In the genomic region with DNA sequence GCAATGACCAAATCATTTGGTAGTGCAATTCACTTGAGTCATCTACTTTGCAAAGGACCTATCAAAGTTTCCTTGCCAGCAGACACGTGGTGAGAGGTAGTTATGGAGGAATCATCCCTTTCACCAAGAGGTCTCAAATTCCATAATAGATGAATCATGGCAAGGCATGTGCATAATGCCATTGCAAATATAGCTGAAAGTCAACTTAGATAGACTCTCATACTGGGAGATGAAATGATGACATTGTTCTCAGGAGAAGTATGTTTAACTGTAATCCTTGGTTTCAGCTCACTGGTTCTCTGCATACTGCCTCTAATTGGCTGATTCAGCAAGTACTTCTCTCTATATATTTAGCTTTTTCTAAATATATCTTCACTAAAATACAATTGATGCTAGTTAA, we compare ENCODE assay signal across 15 cellular contexts. TPM values are rescaled to one million over a fixed set of nuclear protein-coding genes. Genes with fewer than 3 reads are reported as not detected.
DNase-seq lines count a peak whose midpoint lies in the region; ATAC-seq and TF ChIP-seq lines count a peak whose summit lies in the region.
"Had no signal": no experiment of that assay in that cellular context is flagged by ENCODE, and none has a peak within 500 bp of the region (broad histone marks: within the 10 kb centered on the region; RNA-seq: fewer than 3 reads in every experiment).

No MANE protein-coding gene starts in this region.

- H3K9me3 Mint-ChIP-seq in chondrocyte (ENCODE audit: low read depth) = peaks cover 9% of the 10 kb centered on the region

- no peak overlapping the region for H3K27ac ChIP-seq in neuronal stem cell (replicated peaks; ENCODE audit: low read length)
- H3K27ac ChIP-seq: HL-60 had no signal

- peaks cover 0 to 6% of the 10 kb centered on the region in 2 donors for H3K9me3 ChIP-seq in neuronal stem cell (replicated peaks in 1 of 2; ENCODE audit: control insufficient read depth in 2 of 2, insufficient read depth in 1 of 2, low read depth in 1 of 2, low read length in 2 of 2)

- H3K79me1 ChIP-seq in neuronal stem cell (ENCODE audit: low read depth, low read length) = no peaks in the 10 kb centered on the region

- DNase-seq in ELR (ENCODE audit: low read depth) (peak; percentile 94), NCI-H446 treated with DMSO at 0.1 percent for 48 hours (lab: John Stamatoyannopoulos, UW) (peak; percentile 14), chondrocyte (ENCODE audit: low spot score) (no peak), non-pigmented ciliary epithelial cell (ENCODE audit: low read depth) (peak; percentile 78), neuronal stem cell (ENCODE audit: low spot score) (no peak), lower leg skin (ENCODE audit: low spot score in 2 of 2) (no peak)
- DNase-seq: activated CD4-positive, alpha-beta T cell treated with anti-CD3 and anti-CD28 coated beads for 36 hours; activated naive CD4-positive, alpha-beta T cell treated with Interleukin-2 at 50 U/mL for 16 hours; naive thymus-derived CD4-positive, alpha-beta T cell; NCI-H2029 treated with DMSO at 0.1 percent for 48 hours; Right ventricle myocardium superior; stimulated activated naive B cell treated with anti-CD40 and anti-IgM and Interleukin-4, amounts not matched to agents 10 μg/mL and 1 μg/mL and 100 μg/mL, for 72 hours had no signal

- no peak overlapping the region for H3K4me3 Mint-ChIP-seq in chondrocyte (ENCODE audit: unreplicated experiment)
- H3K4me3 Mint-ChIP-seq: activated CD4-positive, alpha-beta T cell treated with anti-CD3 and anti-CD28 coated beads for 36 hours; naive thymus-derived CD4-positive, alpha-beta T cell; stimulated activated naive B cell treated with anti-CD40 and anti-IgM and Interleukin-4, amounts not matched to agents 10 μg/mL and 1 μg/mL and 100 μg/mL, for 72 hours had no signal

- no peak overlapping the region for H4K91ac ChIP-seq in neuronal stem cell (ENCODE audit: low read depth, low read length, poor library complexity)

- peaks cover 2% of the 10 kb centered on the region for H3K36me3 Mint-ChIP-seq in chondrocyte (ENCODE audit: low read depth)
- H3K36me3 Mint-ChIP-seq: stimulated activated naive B cell treated with anti-CD40 and anti-IgM and Interleukin-4, amounts not matched to agents 10 μg/mL and 1 μg/mL and 100 μg/mL, for 72 hours had no signal

- no peak overlapping the region for H2AK5ac ChIP-seq in neuronal stem cell (ENCODE audit: low read depth, low read length)

- peaks cover 19% of the 10 kb centered on the region for H3K4me1 Mint-ChIP-seq in chondrocyte (ENCODE audit: low read depth)
- H3K4me1 Mint-ChIP-seq: activated CD4-positive, alpha-beta T cell treated with anti-CD3 and anti-CD28 coated beads for 36 hours; naive thymus-derived CD4-positive, alpha-beta T cell; stimulated activated naive B cell treated with anti-CD40 and anti-IgM and Interleukin-4, amounts not matched to agents 10 μg/mL and 1 μg/mL and 100 μg/mL, for 72 hours had no signal

- ATAC-seq in HG03095 (IDR thresholded peaks at IDR 0.05; ENCODE audit: unreplicated experiment) = no peak
- ATAC-seq in HG03135 (IDR thresholded peaks at IDR 0.05; ENCODE audit: unreplicated experiment) = no peak
- ATAC-seq: activated CD4-positive, alpha-beta T cell treated with anti-CD3 and anti-CD28 coated beads for 36 hours; naive thymus-derived CD4-positive, alpha-beta T cell; stimulated activated naive B cell treated with anti-CD40 and anti-IgM and Interleukin-4, amounts not matched to agents 10 μg/mL and 1 μg/mL and 100 μg/mL, for 72 hours had no signal

- no peaks in the 10 kb centered on the region for H3K27me3 Mint-ChIP-seq in chondrocyte (ENCODE audit: low read depth)
- H3K27me3 Mint-ChIP-seq: activated CD4-positive, alpha-beta T cell treated with anti-CD3 and anti-CD28 coated beads for 36 hours; naive thymus-derived CD4-positive, alpha-beta T cell; stimulated activated naive B cell treated with anti-CD40 and anti-IgM and Interleukin-4, amounts not matched to agents 10 μg/mL and 1 μg/mL and 100 μg/mL, for 72 hours had no signal

- H3K36me3 ChIP-seq in neuronal stem cell (replicated peaks in 1 of 2; ENCODE audit: control insufficient read depth in 2 of 2, insufficient read depth in 2 of 2, low read length in 2 of 2) = no peaks in the 10 kb centered on the region

- no peak overlapping the region for H3K4me2 ChIP-seq in neuronal stem cell (ENCODE audit: insufficient read depth, low read length, poor library complexity, severe bottlenecking)

- H3K9ac ChIP-seq in neuronal stem cell (ENCODE audit: low read depth, low read length, poor library complexity) = no peak overlapping the region

- intact Hi-C loops in lower leg skin (cut with DNase I; ENCODE audit: low total_unique reads) = no loop called here

- H2BK5ac ChIP-seq in neuronal stem cell (ENCODE audit: low read length) = no peak overlapping the region

- H2BK12ac ChIP-seq in neuronal stem cell (ENCODE audit: low read length) = no peak overlapping the region

- H3K18ac ChIP-seq in neuronal stem cell (ENCODE audit: low read length) = no peak overlapping the region

- TF ChIP-seq POLR2A in lower leg skin (IDR thresholded peaks at IDR 0.05) = no peak

- no peaks in the 10 kb centered on the region for H3K4me1 ChIP-seq in neuronal stem cell (ENCODE audit: control insufficient read depth in 2 of 2, insufficient read depth in 1 of 2, low read depth in 1 of 2, low read length in 2 of 2)

- H3K4me3 ChIP-seq in neuronal stem cell (ENCODE audit: low read length in 2 of 2) = no peak overlapping the region
- H3K4me3 ChIP-seq in lower leg skin (ENCODE audit: low read depth, poor library complexity, severe bottlenecking) = no peak overlapping the region

- no peak overlapping the region for H4K8ac ChIP-seq in neuronal stem cell (ENCODE audit: low read depth, low read length)

- TF ChIP-seq CTCF in chondrocyte (IDR thresholded peaks at IDR 0.05) (no peak), lower leg skin (IDR thresholded peaks at IDR 0.05) (no peak)

- H3K14ac ChIP-seq in neuronal stem cell (ENCODE audit: low read length) = no peak overlapping the region

- WGBS in neuronal stem cell (ENCODE audit: extremely low coverage in 2 of 2, insufficient read length in 2 of 2, insufficient replicate concordance in 1 of 2), 2 donors = no CpG with 5 or more reads among the region's 1 CpG
- 29 to 30% methylated on average over 1 of the region's 1 CpG for WGBS in lower leg skin, 2 donors

- H3K4ac ChIP-seq in neuronal stem cell (ENCODE audit: low read length) = no peak overlapping the region

- H2BK15ac ChIP-seq in neuronal stem cell (ENCODE audit: low read length) = no peak overlapping the region

- H2BK120ac ChIP-seq in neuronal stem cell (ENCODE audit: low read depth, low read length) = no peak overlapping the region

- H3K27ac Mint-ChIP-seq in chondrocyte (ENCODE audit: unreplicated experiment) = peak overlapping the region; percentile 22
- H3K27ac Mint-ChIP-seq: activated CD4-positive, alpha-beta T cell treated with anti-CD3 and anti-CD28 coated beads for 36 hours; naive thymus-derived CD4-positive, alpha-beta T cell; stimulated activated naive B cell treated with anti-CD40 and anti-IgM and Interleukin-4, amounts not matched to agents 10 μg/mL and 1 μg/mL and 100 μg/mL, for 72 hours had no signal

- H2AFZ ChIP-seq in neuronal stem cell (ENCODE audit: low read length) = no peak overlapping the region

- no peaks in the 10 kb centered on the region for H3K27me3 ChIP-seq in neuronal stem cell (ENCODE audit: control insufficient read depth in 3 of 3, insufficient read depth in 3 of 3, low read depth in 1 of 3, low read length in 3 of 3)

- no peak overlapping the region for H3K23ac ChIP-seq in neuronal stem cell (ENCODE audit: low read depth, low read length, poor library complexity)

RNA-seq across cellular contexts. Expression of a gene that starts 57.2 kb away (rescaled TPM):
- total RNA-seq in chondrocyte (19.3 to 22.7 TPM (median 21.8 TPM) in 3 replicates), lower leg skin (10 to 100 TPM in 3 of 4 donors, 1 to 10 TPM in 1; 9.6 to 20.1 (median 18.1) TPM)
- polyA plus RNA-seq in neuronal stem cell (2013, experiment 1 of 2) = 0.70 TPM
- 0.84 TPM for polyA plus RNA-seq in neuronal stem cell (2013, experiment 2 of 2)

Comparison
In these comparisons a context has a peak if more than half of its experiments do, and no peak if none do; other contexts are left out.
1. DNase-seq: peak in ELR (single experiment), NCI-H446 treated with DMSO at 0.1 percent for 48 hours (single experiment) and non-pigmented ciliary epithelial cell (single experiment); none in chondrocyte (single experiment), neuronal stem cell (single experiment) and lower leg skin (0 of 2).